ENCODE assay signal across 8 cellular contexts in genomic region chr4:105620640-105621323, GRCh38.
DNase-seq lines count a peak whose midpoint lies in the region; ATAC-seq, FAIRE-seq and TF ChIP-seq lines count a peak whose summit lies in the region.
"Had no signal": no experiment of that assay in that cellular context is flagged by ENCODE, and none has a peak within 500 bp of the region (broad histone marks: within the 10 kb centered on the region; RNA-seq: fewer than 3 reads in every experiment).

No MANE protein-coding gene starts in this region.

- H3K4me3 ChIP-seq in epithelial cell of esophagus (ENCODE audit: low read length) (no peak overlapping the region), small intestine (ENCODE audit: low read depth in 1 of 2, low read length in 2 of 2) (no peak overlapping the region), coronary artery (no peak overlapping the region)

- no peak overlapping the region for H4K91ac ChIP-seq in H9 (ENCODE audit: insufficient read length, low read depth, low read length)

- WGBS in small intestine, 3 donors, result 12 to 42% (median 31%) methylated on average over 1 of the region's 1 CpG
- no CpG with 5 or more reads among the region's 1 CpG for WGBS in H9 (ENCODE audit: extremely low coverage, insufficient read length, low lambda C conversion rate)

- no peak overlapping the region for H2BK20ac ChIP-seq in H9 (ENCODE audit: low read depth, low read length, poor library complexity, severe bottlenecking)

- no peaks in the 10 kb centered on the region for H3K4me1 ChIP-seq in small intestine (ENCODE audit: control insufficient read depth in 2 of 2, insufficient read depth in 1 of 2, low read depth in 1 of 2, low read length in 1 of 2)
- H3K4me1 ChIP-seq in H9 (ENCODE audit: insufficient read depth, low read length), result no peaks in the 10 kb centered on the region

- peaks cover 13% of the 10 kb centered on the region for H3K27me3 Mint-ChIP-seq in H9 (ENCODE audit: low read depth)
- H3K27me3 Mint-ChIP-seq in activated CD8-positive, alpha-beta T cell treated with anti-CD3 and anti-CD28 coated beads for 36 hours, result no peaks in the 10 kb centered on the region

- intact Hi-C loops in activated CD8-positive, alpha-beta T cell treated with anti-CD3 and anti-CD28 coated beads for 36 hours (cut with micrococcal nuclease), result no loop called here

- no peaks in the 10 kb centered on the region for H3K23me2 ChIP-seq in H9 (ENCODE audit: insufficient read length, low read depth, low read length, poor library complexity, severe bottlenecking)

- no peak overlapping the region for H3K4me2 ChIP-seq in H9 (ENCODE audit: insufficient read depth, insufficient read length, low read length)

- no peak overlapping the region for H3K4me3 Mint-ChIP-seq in H9
- no peak overlapping the region for H3K4me3 Mint-ChIP-seq in activated CD8-positive, alpha-beta T cell treated with anti-CD3 and anti-CD28 coated beads for 36 hours

- no peak overlapping the region for H2BK120ac ChIP-seq in H9 (ENCODE audit: low read depth, low read length, poor library complexity, severe bottlenecking)

- TF ChIP-seq CTCF in epithelial cell of esophagus (IDR thresholded peaks at IDR 0.05; ENCODE audit: insufficient read depth, low read depth, low read length, missing control alignments) (no peak), coronary artery (IDR thresholded peaks at IDR 0.05) (no peak), H9 (conservative IDR thresholded peaks at IDR 0.05) (no peak)
- no peak for TF ChIP-seq CTCF in activated CD8-positive, alpha-beta T cell treated with anti-CD3 and anti-CD28 coated beads for 36 hours (IDR thresholded peaks at IDR 0.05)

- H3K36me3 ChIP-seq in small intestine (ENCODE audit: control insufficient read depth in 2 of 2, insufficient read depth in 2 of 2, low read length in 2 of 2), result peaks cover 0 to 2% of the 10 kb centered on the region in 2 donors

- no peaks in the 10 kb centered on the region for H3K79me1 ChIP-seq in H9 (ENCODE audit: insufficient read depth, low read depth, low read length, poor library complexity, severe bottlenecking)

- H2BK15ac ChIP-seq in H9 (ENCODE audit: low read depth, low read length), result no peak overlapping the region

- no peak overlapping the region for H3K18ac ChIP-seq in H9 (ENCODE audit: insufficient read length, low read depth, low read length)

- H2AFZ ChIP-seq in H9 (ENCODE audit: low read length), result no peak overlapping the region

- H3K23ac ChIP-seq in H9 (ENCODE audit: insufficient read length, low read depth, low read length), result no peak overlapping the region

- H3K4ac ChIP-seq in H9 (ENCODE audit: low read depth, low read length), result no peak overlapping the region

- no peaks in the 10 kb centered on the region for H3K9me3 ChIP-seq in small intestine (ENCODE audit: control insufficient read depth, low read depth)
- no peaks in the 10 kb centered on the region for H3K9me3 ChIP-seq in H9 (ENCODE audit: control insufficient read depth, low read depth, low read length)

- H4K20me1 ChIP-seq in H9 (ENCODE audit: control insufficient read depth, insufficient read depth, insufficient read length), result no peaks in the 10 kb centered on the region

- POLR2A ChIA-PET in activated CD8-positive, alpha-beta T cell treated with anti-CD3 and anti-CD28 coated beads for 36 hours (lab: Charles Lee), result no interaction called here

- H3K79me2 ChIP-seq in H9 (ENCODE audit: insufficient read depth, low read length), result no peaks in the 10 kb centered on the region

- H3K27ac ChIP-seq in small intestine (ENCODE audit: low read depth in 1 of 2, low read length in 1 of 2) (no peak overlapping the region), coronary artery (no peak overlapping the region), H9 (ENCODE audit: insufficient read length, low read depth, low read length) (no peak overlapping the region)

- H3K56ac ChIP-seq in H9 (ENCODE audit: insufficient read length, low read depth, low read length), result no peak overlapping the region

- DNase-seq in NCI-H460 (ENCODE audit: extremely low read depth, low read depth), result peak; percentile 25
- peak; percentile 84 for DNase-seq in epithelial cell of esophagus (ENCODE audit: low read depth)
- DNase-seq in small intestine, result peak; percentile 60
- DNase-seq in coronary artery (ENCODE audit: low spot score), result no peak
- no peak for DNase-seq in H9
- no peak for DNase-seq in activated CD8-positive, alpha-beta T cell treated with anti-CD3 and anti-CD28 coated beads for 36 hours
- DNase-seq: SIG-M5 had no signal

- H4K8ac ChIP-seq in H9 (replicated peaks; ENCODE audit: insufficient read length, low read depth, low read length), result no peak overlapping the region

- H3K27me3 ChIP-seq in small intestine (ENCODE audit: control insufficient read depth in 2 of 2, insufficient read depth in 2 of 2, low read length in 2 of 2) (no peaks in the 10 kb centered on the region), H9 (ENCODE audit: insufficient read depth, low read length) (no peaks in the 10 kb centered on the region)

- H3K27ac Mint-ChIP-seq in H9, result no peak overlapping the region
- no peak overlapping the region for H3K27ac Mint-ChIP-seq in activated CD8-positive, alpha-beta T cell treated with anti-CD3 and anti-CD28 coated beads for 36 hours

- no peak overlapping the region for H2BK12ac ChIP-seq in H9 (ENCODE audit: insufficient read length, low read depth, low read length)

- FAIRE-seq in small intestine (lab: Jason Lieb, UNC), result no peak

- no peak overlapping the region for H3K9ac ChIP-seq in H9 (ENCODE audit: extremely low read depth, insufficient read length, low read length)

- ATAC-seq in GM21529 (IDR thresholded peaks at IDR 0.05; ENCODE audit: unreplicated experiment), result peak; percentile 39
- no peak for ATAC-seq in activated CD8-positive, alpha-beta T cell treated with anti-CD3 and anti-CD28 coated beads for 36 hours

- no peak overlapping the region for H4K5ac ChIP-seq in H9 (ENCODE audit: insufficient read length, low read depth, low read length)

- H3K9me3 Mint-ChIP-seq in H9, result no peaks in the 10 kb centered on the region
- H3K9me3 Mint-ChIP-seq in activated CD8-positive, alpha-beta T cell treated with anti-CD3 and anti-CD28 coated beads for 36 hours, result no peaks in the 10 kb centered on the region

- no peaks in the 10 kb centered on the region; a peak in 1 of 7 replicates for H3K36me3 Mint-ChIP-seq in H9 (ENCODE audit: insufficient read depth in 1 of 3, low read depth in 3 of 3)
- no peaks in the 10 kb centered on the region for H3K36me3 Mint-ChIP-seq in activated CD8-positive, alpha-beta T cell treated with anti-CD3 and anti-CD28 coated beads for 36 hours (ENCODE audit: low read depth)

- peaks cover 3 to 4% of the 10 kb centered on the region in 2 experiments; a peak in 3 of 4 replicates for H3K4me1 Mint-ChIP-seq in H9
- no peaks in the 10 kb centered on the region for H3K4me1 Mint-ChIP-seq in activated CD8-positive, alpha-beta T cell treated with anti-CD3 and anti-CD28 coated beads for 36 hours (ENCODE audit: low read depth)

- no peak overlapping the region for H2AK5ac ChIP-seq in H9 (ENCODE audit: insufficient read length, low read length)

- no peak overlapping the region for H2BK5ac ChIP-seq in H9 (ENCODE audit: insufficient read length, low read length)

- no peak overlapping the region for H3T11ph ChIP-seq in H9 (ENCODE audit: low read length)

- no peak overlapping the region for H3K14ac ChIP-seq in H9 (ENCODE audit: insufficient read depth, low read length)

- CTCF ChIA-PET in activated CD8-positive, alpha-beta T cell treated with anti-CD3 and anti-CD28 coated beads for 36 hours (lab: Charles Lee), result no interaction called here

Comparison
In these comparisons a context has a peak if more than half of its experiments do, and no peak if none do; other contexts are left out.
1. DNase-seq: peak in NCI-H460 (single experiment), epithelial cell of esophagus (single experiment) and small intestine (single experiment); none in coronary artery (single experiment), H9 (single experiment) and activated CD8-positive, alpha-beta T cell treated with anti-CD3 and anti-CD28 coated beads for 36 hours (single experiment).